Comparison of ENCODE assay signal across 23 cellular contexts in the genomic region with DNA sequence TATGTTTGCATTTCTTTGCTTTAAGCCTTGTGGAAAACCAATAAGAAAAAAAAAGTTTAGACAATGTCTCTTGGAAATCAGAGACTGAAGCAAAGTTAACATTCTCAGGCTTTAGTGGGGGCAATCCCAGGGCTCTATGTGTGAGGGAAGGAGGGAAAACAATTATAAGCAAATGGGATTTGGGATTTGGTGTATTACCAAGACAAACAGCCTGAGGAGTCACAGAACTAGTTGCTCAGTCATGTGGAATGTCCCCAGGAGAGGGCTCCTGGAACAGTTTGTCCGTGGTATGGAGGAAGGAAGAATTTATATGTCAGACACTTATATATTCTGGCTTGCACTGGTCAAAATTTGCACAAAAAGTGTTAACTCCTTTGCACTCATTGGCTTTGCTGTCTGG.
DNase-seq lines count a peak whose midpoint lies in the region; ATAC-seq, FAIRE-seq and TF ChIP-seq lines count a peak whose summit lies in the region.
"Had no signal": no experiment of that assay in that cellular context is flagged by ENCODE, and none has a peak within 500 bp of the region (broad histone marks: within the 10 kb centered on the region; RNA-seq: fewer than 3 reads in every experiment).

No MANE protein-coding gene starts in this region.

- H3K9ac ChIP-seq in endodermal cell (ENCODE audit: extremely low read depth, low read length, poor library complexity, severe bottlenecking) = no peak overlapping the region

- H3K27ac Mint-ChIP-seq in endodermal cell = no peak overlapping the region
- H3K27ac Mint-ChIP-seq: activated naive CD8-positive, alpha-beta T cell treated with anti-CD3 and anti-CD28 coated beads, Interleukin-2, amount 50 U/mL, for 24 hours; activated T-cell treated with anti-CD3 and anti-CD28 coated beads, Interleukin-2, amount 50 U/mL, for 24 hours; brain; CD14-positive monocyte; HFFc6; naive B cell had no signal

- no peak for ATAC-seq in GM18858 (IDR thresholded peaks at IDR 0.05; ENCODE audit: unreplicated experiment)
- ATAC-seq: activated naive CD8-positive, alpha-beta T cell treated with anti-CD3 and anti-CD28 coated beads, Interleukin-2, amount 50 U/mL, for 24 hours; stimulated activated naive CD8-positive, alpha-beta T cell treated with anti-CD3 and anti-CD28 coated beads, Interleukin-15, Interleukin-2, amounts not matched to agents 100 U/mL and 50 U/mL, for 24 hours had no signal

- DNase-seq in A172 (ENCODE audit: low spot score) (peak; percentile 40), M059J (ENCODE audit: low read depth) (peak; percentile 55), endodermal cell (no peak), kidney tubule cell (ENCODE audit: low spot score) (peak; percentile 5), 8988T (no peak), GM19239 (ENCODE audit: insufficient read length, low spot score) (no peak), dedifferentiated amniotic fluid mesenchymal stem cell (ENCODE audit: extremely low spot score) (no peak)
- DNase-seq: activated CD4-positive, alpha-beta T cell treated with anti-CD3 and anti-CD28 coated beads for 4 hours; activated CD8-positive, alpha-beta memory T cell treated with anti-CD3 and anti-CD28 coated beads for 24 hours; activated gamma-delta T cell treated with Interleukin-2 at 50 U/mL for 16 hours; activated naive CD8-positive, alpha-beta T cell treated with anti-CD3 and anti-CD28 coated beads, Interleukin-2, amount 50 U/mL, for 24 hours; activated T-cell treated with anti-CD3 and anti-CD28 coated beads, Interleukin-2, amount 50 U/mL, for 24 hours; HFFc6; kidney glomerular epithelial cell; MV-4-11; naive B cell; NCI-H510A treated with DMSO at 0.1 percent for 48 hours; stimulated activated naive CD8-positive, alpha-beta T cell treated with anti-CD3 and anti-CD28 coated beads, Interleukin-15, Interleukin-2, amounts not matched to agents 100 U/mL and 50 U/mL, for 24 hours; tibial artery had no signal

- H3K4me1 Mint-ChIP-seq in endodermal cell = peaks cover 3% of the 10 kb centered on the region
- H3K4me1 Mint-ChIP-seq: activated naive CD8-positive, alpha-beta T cell treated with anti-CD3 and anti-CD28 coated beads, Interleukin-2, amount 50 U/mL, for 24 hours; brain; CD14-positive monocyte; naive B cell had no signal

- no peaks in the 10 kb centered on the region for H3K27me3 ChIP-seq in endodermal cell (ENCODE audit: control insufficient read depth, insufficient read depth, low read length, poor library complexity, severe bottlenecking)
- H3K27me3 ChIP-seq: tibial artery had no signal

- H3K27me3 Mint-ChIP-seq in endodermal cell (ENCODE audit: insufficient read depth) = no peaks in the 10 kb centered on the region
- H3K27me3 Mint-ChIP-seq: activated naive CD8-positive, alpha-beta T cell treated with anti-CD3 and anti-CD28 coated beads, Interleukin-2, amount 50 U/mL, for 24 hours; activated T-cell treated with anti-CD3 and anti-CD28 coated beads, Interleukin-2, amount 50 U/mL, for 24 hours; brain; naive B cell had no signal

- no peak overlapping the region for H3K4me3 ChIP-seq in endodermal cell (ENCODE audit: low read length)
- H3K4me3 ChIP-seq: coronary artery, tibial artery had no signal

- no peak for FAIRE-seq in GM19239 (lab: Jason Lieb, UNC)

- no peaks in the 10 kb centered on the region for H3K4me1 ChIP-seq in endodermal cell (ENCODE audit: control insufficient read depth, insufficient read depth, low read length)
- H3K4me1 ChIP-seq: tibial artery had no signal

- no peaks in the 10 kb centered on the region for H3K9me3 ChIP-seq in endodermal cell (ENCODE audit: control insufficient read depth, low read length)

- no peaks in the 10 kb centered on the region for H3K36me3 Mint-ChIP-seq in endodermal cell (ENCODE audit: low read depth)
- H3K36me3 Mint-ChIP-seq: brain, CD14-positive monocyte, naive B cell had no signal

- WGBS in endodermal cell (ENCODE audit: insufficient coverage in 1 of 2, insufficient read length in 1 of 2), 2 experiments = 71% methylated on average over 1 of the region's 1 CpG; no CpG with 5 or more reads in 1 of the 2 experiments

- peak; percentile 28 for TF ChIP-seq CTCF in endodermal cell (conservative IDR thresholded peaks at IDR 0.05)

- H3K36me3 ChIP-seq in endodermal cell (ENCODE audit: control insufficient read depth, insufficient read depth, low read length) = no peaks in the 10 kb centered on the region
- H3K36me3 ChIP-seq: tibial artery had no signal

- peaks cover 3% of the 10 kb centered on the region for H3K9me3 Mint-ChIP-seq in endodermal cell

- H3K27ac ChIP-seq in endodermal cell (ENCODE audit: low read depth, low read length) = no peak overlapping the region
- H3K27ac ChIP-seq: coronary artery, tibial artery had no signal

- H3K4me3 Mint-ChIP-seq in endodermal cell = no peak overlapping the region
- H3K4me3 Mint-ChIP-seq: activated naive CD8-positive, alpha-beta T cell treated with anti-CD3 and anti-CD28 coated beads, Interleukin-2, amount 50 U/mL, for 24 hours; activated T-cell treated with anti-CD3 and anti-CD28 coated beads, Interleukin-2, amount 50 U/mL, for 24 hours; brain; CD14-positive monocyte; HFFc6; naive B cell had no signal

Comparison
In these comparisons a context has a peak if more than half of its experiments do, and no peak if none do; other contexts are left out.
1. DNase-seq: peak in A172 (single experiment), M059J (single experiment) and kidney tubule cell (single experiment); none in endodermal cell (single experiment), 8988T (single experiment), GM19239 (single experiment) and dedifferentiated amniotic fluid mesenchymal stem cell (single experiment).